In the genomic region with DNA sequence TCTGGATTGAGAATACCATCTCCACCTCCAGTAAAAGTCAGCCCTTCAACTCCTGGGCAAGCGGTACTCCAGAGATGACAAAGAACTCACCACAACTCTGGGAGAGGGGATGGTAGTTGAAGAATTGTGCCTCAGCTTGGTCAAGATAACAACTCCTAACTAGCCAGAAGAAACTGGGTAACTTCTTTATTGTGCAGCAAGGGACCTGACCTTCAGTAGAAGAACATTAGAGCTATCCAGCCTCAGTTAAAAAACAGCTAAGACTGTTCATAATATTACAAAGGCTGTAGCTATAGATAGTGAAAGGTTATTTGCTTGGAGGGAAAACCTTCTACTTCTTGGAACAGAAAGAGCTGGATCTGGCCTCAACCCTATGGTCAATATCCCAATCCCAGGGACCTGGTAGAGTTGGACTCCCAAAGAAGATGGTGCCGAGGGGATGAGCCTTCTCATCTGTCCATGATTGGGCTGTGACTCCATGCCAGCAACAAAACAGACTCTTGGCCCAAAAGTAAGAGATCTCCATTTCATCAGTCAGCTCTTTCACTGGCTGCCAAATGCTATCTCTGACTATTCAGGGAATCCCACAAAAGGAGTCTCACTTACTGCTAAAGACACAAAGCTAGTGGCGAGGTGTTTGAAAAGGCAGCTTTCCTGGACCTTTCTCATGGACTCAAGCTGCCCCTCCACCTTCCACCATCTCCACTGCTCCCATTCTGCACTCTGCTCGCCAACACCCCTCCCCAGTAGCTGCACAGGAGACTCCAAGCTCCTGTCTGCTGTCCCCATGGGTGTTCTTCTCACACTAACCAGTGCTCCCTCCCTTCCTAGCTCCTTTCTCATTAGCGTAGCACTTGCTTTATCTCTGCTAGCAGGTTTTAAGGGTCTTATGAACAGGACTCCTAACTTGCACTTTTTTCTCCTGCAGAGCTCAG, we compare ENCODE assay signal across 1 cellular context.
TF ChIP-seq lines count a peak whose summit lies in the region.

No MANE protein-coding gene starts in this region.

TF ChIP-seq in K562, 482 proteins besides CTCF, POLR2A, EP300 and RAD21 (continued from another document and continues in another):
- no peak for TF ChIP-seq MGA (IDR thresholded peaks at IDR 0.05)
- no peak for TF ChIP-seq ZNF384 (IDR thresholded peaks at IDR 0.05; ENCODE audit: low read depth, low read length)
- no peak for TF ChIP-seq CEBPG (CRISPR knock-in tag; IDR thresholded peaks at IDR 0.05)
- no peak for TF ChIP-seq CEBPG (tag; conservative IDR thresholded peaks at IDR 0.05 in 1 of 2, IDR thresholded peaks at IDR 0.05 in 1 of 2)
- TF ChIP-seq ZBTB17 (CRISPR knock-in tag; IDR thresholded peaks at IDR 0.05) = peak; percentile 90
- no peak for TF ChIP-seq BDP1 (IDR thresholded peaks at IDR 0.05; ENCODE audit: insufficient read depth, insufficient read length)
- peak in 1 of 2 experiments; percentile 63; a peak in 1 of 4 replicates for TF ChIP-seq ZNF318 (IDR thresholded peaks at IDR 0.05; ENCODE audit: borderline replicate concordance in 1 of 2, low read depth in 1 of 2)
- TF ChIP-seq ZBTB34 (CRISPR knock-in tag; IDR thresholded peaks at IDR 0.05) = no peak
- TF ChIP-seq HDAC1 (IDR thresholded peaks at IDR 0.05) = no peak
- TF ChIP-seq GABPB1 (CRISPR knock-in tag; IDR thresholded peaks at IDR 0.05) = peak; percentile 45; the same call in 1 of the 2 replicates
- TF ChIP-seq KAT8 (IDR thresholded peaks at IDR 0.05; ENCODE audit: low read depth) = no peak
- peak; percentile 90 for TF ChIP-seq ZKSCAN1 (IDR thresholded peaks at IDR 0.05; ENCODE audit: low read depth, low read length)
- no peak for TF ChIP-seq TCF7L2 (IDR thresholded peaks at IDR 0.05; ENCODE audit: low read depth, low read length)
- TF ChIP-seq ARHGAP35 (IDR thresholded peaks at IDR 0.05; ENCODE audit: partially characterized antibody) = peak; percentile 90
- peak; percentile 32 for TF ChIP-seq NFIC (IDR thresholded peaks at IDR 0.05)
- TF ChIP-seq, protein P1, sequence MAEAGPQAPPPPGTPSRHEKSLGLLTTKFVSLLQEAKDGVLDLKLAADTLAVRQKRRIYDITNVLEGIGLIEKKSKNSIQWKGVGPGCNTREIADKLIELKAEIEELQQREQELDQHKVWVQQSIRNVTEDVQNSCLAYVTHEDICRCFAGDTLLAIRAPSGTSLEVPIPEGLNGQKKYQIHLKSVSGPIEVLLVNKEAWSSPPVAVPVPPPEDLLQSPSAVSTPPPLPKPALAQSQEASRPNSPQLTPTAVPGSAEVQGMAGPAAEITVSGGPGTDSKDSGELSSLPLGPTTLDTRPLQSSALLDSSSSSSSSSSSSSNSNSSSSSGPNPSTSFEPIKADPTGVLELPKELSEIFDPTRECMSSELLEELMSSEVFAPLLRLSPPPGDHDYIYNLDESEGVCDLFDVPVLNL (CRISPR knock-in tag; IDR thresholded peaks at IDR 0.05; ENCODE audit: low read depth) = no peak
- peak; percentile 98 for TF ChIP-seq GTF2F1 (IDR thresholded peaks at IDR 0.05; ENCODE audit: low read depth, low read length)
- TF ChIP-seq GABPA (tag; conservative IDR thresholded peaks at IDR 0.05; ENCODE audit: low read depth) = no peak
- TF ChIP-seq CHD4 (IDR thresholded peaks at IDR 0.05; ENCODE audit: insufficient read depth, insufficient replicate concordance, low read depth, low read length, poor library complexity, severe bottlenecking) = no peak
- TF ChIP-seq NUFIP1 (IDR thresholded peaks at IDR 0.05; ENCODE audit: partially characterized antibody) = no peak
- no peak for TF ChIP-seq CBX2 (IDR thresholded peaks at IDR 0.05; ENCODE audit: insufficient read depth, low read length, poor library complexity, severe bottlenecking)
- no peak for TF ChIP-seq PCBP1 (IDR thresholded peaks at IDR 0.05; ENCODE audit: low read depth, low read length, poor library complexity, severe bottlenecking)
- peak; percentile 82 for TF ChIP-seq POLR2B (IDR thresholded peaks at IDR 0.05; ENCODE audit: low read depth, partially characterized antibody)
- TF ChIP-seq, protein P2, sequence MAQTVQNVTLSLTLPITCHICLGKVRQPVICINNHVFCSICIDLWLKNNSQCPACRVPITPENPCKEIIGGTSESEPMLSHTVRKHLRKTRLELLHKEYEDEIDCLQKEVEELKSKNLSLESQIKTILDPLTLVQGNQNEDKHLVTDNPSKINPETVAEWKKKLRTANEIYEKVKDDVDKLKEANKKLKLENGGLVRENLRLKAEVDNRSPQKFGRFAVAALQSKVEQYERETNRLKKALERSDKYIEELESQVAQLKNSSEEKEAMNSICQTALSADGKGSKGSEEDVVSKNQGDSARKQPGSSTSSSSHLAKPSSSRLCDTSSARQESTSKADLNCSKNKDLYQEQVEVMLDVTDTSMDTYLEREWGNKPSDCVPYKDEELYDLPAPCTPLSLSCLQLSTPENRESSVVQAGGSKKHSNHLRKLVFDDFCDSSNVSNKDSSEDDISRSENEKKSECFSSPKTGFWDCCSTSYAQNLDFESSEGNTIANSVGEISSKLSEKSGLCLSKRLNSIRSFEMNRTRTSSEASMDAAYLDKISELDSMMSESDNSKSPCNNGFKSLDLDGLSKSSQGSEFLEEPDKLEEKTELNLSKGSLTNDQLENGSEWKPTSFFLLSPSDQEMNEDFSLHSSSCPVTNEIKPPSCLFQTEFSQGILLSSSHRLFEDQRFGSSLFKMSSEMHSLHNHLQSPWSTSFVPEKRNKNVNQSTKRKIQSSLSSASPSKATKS (CRISPR knock-in tag; IDR thresholded peaks at IDR 0.05) = no peak
- no peak for TF ChIP-seq EWSR1 (IDR thresholded peaks at IDR 0.05; ENCODE audit: borderline replicate concordance, low read depth, partially characterized antibody)
